Comparison of ENCODE assay signal across 1 cellular context in genomic region chr17:32877164-32877764, GRCh38.
TF ChIP-seq lines count a peak whose summit lies in the region.

No MANE protein-coding gene starts in this region.

TF ChIP-seq in K562, 482 proteins besides CTCF, POLR2A, EP300 and RAD21 (continued from another document):
- TF ChIP-seq YY1 (IDR thresholded peaks at IDR 0.05; ENCODE audit: borderline replicate concordance in 1 of 3, control insufficient read depth in 1 of 3, extremely low read depth in 1 of 3, insufficient read depth in 3 of 3, insufficient read length in 1 of 3, insufficient replicate concordance in 2 of 3, low read depth in 1 of 3, low read length in 2 of 3) (peak in 2 of 3 experiments; percentile 78 to 80), ZNF133 (CRISPR knock-in tag; IDR thresholded peaks at IDR 0.05) (no peak), CREB3 (tag; conservative IDR thresholded peaks at IDR 0.05; ENCODE audit: low read depth) (0 out of 2 replicates have a peak, but pooled peaks have one; percentile 63), GMEB1 (CRISPR knock-in tag; IDR thresholded peaks at IDR 0.05) (peak; percentile 45; the same call in 1 of the 2 replicates), ZNF197 (CRISPR knock-in tag; IDR thresholded peaks at IDR 0.05; ENCODE audit: low read depth) (peak; percentile 84; the same call in 1 of the 2 replicates), XRCC4 (IDR thresholded peaks at IDR 0.05; ENCODE audit: extremely low read depth, insufficient read depth, insufficient read length) (no peak), MECOM (CRISPR knock-in tag; IDR thresholded peaks at IDR 0.05) (peak; percentile 51; the same call in 1 of the 2 replicates), ZNF253 (CRISPR knock-in tag; conservative IDR thresholded peaks at IDR 0.05) (no peak), TAF1 (IDR thresholded peaks at IDR 0.05; ENCODE audit: control insufficient read depth, extremely low read depth, insufficient read depth, low read length, severe bottlenecking) (peak; percentile 0), ZNF644 (tag; IDR thresholded peaks at IDR 0.05; ENCODE audit: low read depth) (peak; percentile 62; the same call in 1 of the 2 replicates), RB1 (IDR thresholded peaks at IDR 0.05; ENCODE audit: low read depth) (peak; percentile 92), MTA3 (IDR thresholded peaks at IDR 0.05; ENCODE audit: borderline replicate concordance) (peak; percentile 51; the same call in 1 of the 2 replicates), EGR1 (conservative IDR thresholded peaks at IDR 0.05) (peak; percentile 69), SMAD4 (CRISPR knock-in tag; conservative IDR thresholded peaks at IDR 0.05) (peak; percentile 57; the same call in 1 of the 2 replicates)
- TF ChIP-seq, protein P1, sequence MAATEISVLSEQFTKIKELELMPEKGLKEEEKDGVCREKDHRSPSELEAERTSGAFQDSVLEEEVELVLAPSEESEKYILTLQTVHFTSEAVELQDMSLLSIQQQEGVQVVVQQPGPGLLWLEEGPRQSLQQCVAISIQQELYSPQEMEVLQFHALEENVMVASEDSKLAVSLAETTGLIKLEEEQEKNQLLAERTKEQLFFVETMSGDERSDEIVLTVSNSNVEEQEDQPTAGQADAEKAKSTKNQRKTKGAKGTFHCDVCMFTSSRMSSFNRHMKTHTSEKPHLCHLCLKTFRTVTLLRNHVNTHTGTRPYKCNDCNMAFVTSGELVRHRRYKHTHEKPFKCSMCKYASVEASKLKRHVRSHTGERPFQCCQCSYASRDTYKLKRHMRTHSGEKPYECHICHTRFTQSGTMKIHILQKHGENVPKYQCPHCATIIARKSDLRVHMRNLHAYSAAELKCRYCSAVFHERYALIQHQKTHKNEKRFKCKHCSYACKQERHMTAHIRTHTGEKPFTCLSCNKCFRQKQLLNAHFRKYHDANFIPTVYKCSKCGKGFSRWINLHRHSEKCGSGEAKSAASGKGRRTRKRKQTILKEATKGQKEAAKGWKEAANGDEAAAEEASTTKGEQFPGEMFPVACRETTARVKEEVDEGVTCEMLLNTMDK (IDR thresholded peaks at IDR 0.05; ENCODE audit: borderline replicate concordance, insufficient read depth, low read depth, low read length, poor library complexity, severe bottlenecking): peak; percentile 52
